Comparison of ENCODE assay signal across 38 cellular contexts in the genomic region with DNA sequence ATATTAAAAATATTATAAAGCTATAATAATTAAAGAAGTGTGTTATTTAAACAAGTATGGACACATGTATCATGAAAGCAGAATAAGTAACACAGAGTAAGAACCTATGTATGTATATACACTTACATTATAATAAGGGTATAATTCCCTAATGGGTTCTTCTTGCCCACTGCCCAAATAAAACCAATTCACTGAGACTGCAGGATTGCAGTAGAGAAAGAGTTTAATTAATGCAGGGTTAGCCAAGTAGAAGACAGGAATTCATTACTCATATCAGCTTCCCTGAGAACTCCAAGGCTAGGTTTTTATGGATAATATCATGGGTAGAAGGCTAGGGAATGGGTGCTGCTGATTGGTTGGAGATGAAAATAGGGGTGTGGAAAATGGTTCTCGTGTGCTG. TPM values are rescaled to one million over a fixed set of nuclear protein-coding genes. Genes with fewer than 3 reads are reported as not detected.
"Had no signal": no experiment of that assay in that cellular context is flagged by ENCODE, and none has a peak within 500 bp of the region (broad histone marks: within the 10 kb centered on the region; RNA-seq: fewer than 3 reads in every experiment).

No MANE protein-coding gene starts in this region.

- H3K4me3 ChIP-seq: MG63 had no signal

- H3K36me3 ChIP-seq: MG63 had no signal

- H3K27me3 ChIP-seq: MG63 had no signal

- DNase-seq: Kasumi-1, MG63, MM.1S, MV-4-11, NCI-H1048, NCI-H1092, NCI-H1092 treated with DMSO at 0.1 percent for 48 hours, NCI-H1105, NCI-H1105 treated with DMSO at 0.1 percent for 48 hours, NCI-H1417, NCI-H1417 treated with DMSO at 0.1 percent for 48 hours, NCI-H1436, NCI-H1436 treated with DMSO at 0.1 percent for 48 hours, NCI-H146, NCI-H1694, NCI-H1694 treated with DMSO at 0.1 percent for 48 hours, NCI-H187, NCI-H187 treated with DMSO at 0.1 percent for 48 hours, NCI-H1930, NCI-H2029, NCI-H2029 treated with DMSO at 0.1 percent for 48 hours, NCI-H2081, NCI-H2081 treated with DMSO at 0.1 percent for 48 hours, NCI-H2107, NCI-H2171, NCI-H2171 treated with DMSO at 0.1 percent for 48 hours, NCI-H2227 treated with DMSO at 0.1 percent for 48 hours, NCI-H226, NCI-H345, NCI-H446, NCI-H446 treated with DMSO at 0.1 percent for 48 hours, NCI-H510A, NCI-H510A treated with DMSO at 0.1 percent for 48 hours, NCI-H524, NCI-H524 treated with DMSO at 0.1 percent for 48 hours had no signal

RNA-seq across cellular contexts. Expression of gene SAMD3, which starts 53.8 kb away (rescaled TPM):
- total RNA-seq: LHCN-M2, MCF 10A, NCI-H460 had no signal
